ENCODE assay signal across 17 cellular contexts in genomic region chr2:32775954-32776353, GRCh38.
A peak's percentile ranks its signal among the peaks of the same experiment; 100 is the strongest.
DNase-seq lines count a peak whose midpoint lies in the region; ATAC-seq and TF ChIP-seq lines count a peak whose summit lies in the region.
"Had no signal": no experiment of that assay in that cellular context is flagged by ENCODE, and none has a peak within 500 bp of the region (broad histone marks: within the 10 kb centered on the region; RNA-seq: fewer than 3 reads in every experiment).

No MANE protein-coding gene starts in this region.

- peaks cover 6 to 7% of the 10 kb centered on the region in 2 donors for H3K9me3 ChIP-seq in breast epithelium

- peaks cover 0 to 3% of the 10 kb centered on the region in 2 donors for H3K9me3 Mint-ChIP-seq in activated naive CD4-positive, alpha-beta T cell treated with anti-CD3 and anti-CD28 coated beads, Interleukin-2, amount 50 U/mL, for 72 hours
- peaks cover 3% of the 10 kb centered on the region for H3K9me3 Mint-ChIP-seq in activated naive CD4-positive, alpha-beta T cell treated with anti-CD3 and anti-CD28 coated beads, Interleukin-2, amount 10 ng/mL, durations not matched to agents 7 days and 5 days
- no peaks in the 10 kb centered on the region for H3K9me3 Mint-ChIP-seq in stimulated activated effector memory CD8-positive, alpha-beta T cell treated with anti-CD3 and anti-CD28 coated beads, Interleukin-12 subunit alpha, Interleukin-12 subunit beta, amount 100 ng/mL, for 72 hours

- no peak overlapping the region for H3K27ac Mint-ChIP-seq in activated naive CD4-positive, alpha-beta T cell treated with anti-CD3 and anti-CD28 coated beads, Interleukin-2, amount 50 U/mL, for 72 hours
- H3K27ac Mint-ChIP-seq in activated naive CD4-positive, alpha-beta T cell treated with anti-CD3 and anti-CD28 coated beads, Interleukin-2, amount 10 ng/mL, durations not matched to agents 7 days and 5 days, result no peak overlapping the region
- H3K27ac Mint-ChIP-seq in stimulated activated effector memory CD8-positive, alpha-beta T cell treated with anti-CD3 and anti-CD28 coated beads, Interleukin-12 subunit alpha, Interleukin-12 subunit beta, amount 100 ng/mL, for 72 hours, result no peak overlapping the region
- H3K27ac Mint-ChIP-seq: CD4-positive, alpha-beta T cell; GM23338; HFFc6 had no signal

- no peak for TF ChIP-seq POLR2A in breast epithelium (IDR thresholded peaks at IDR 0.05)

- peak; percentile 59 to 87 for ATAC-seq in activated naive CD4-positive, alpha-beta T cell treated with anti-CD3 and anti-CD28 coated beads, Interleukin-2, amount 50 U/mL, for 72 hours
- ATAC-seq in HG02610 (IDR thresholded peaks at IDR 0.05; ENCODE audit: unreplicated experiment) (peak; percentile 88), SK-N-SH treated with all-trans-retinoic acid at 6 μM for 48 hours (no peak)
- peak; percentile 56 for ATAC-seq in stimulated activated effector memory CD8-positive, alpha-beta T cell treated with anti-CD3 and anti-CD28 coated beads, Interleukin-12 subunit alpha, Interleukin-12 subunit beta, amount 100 ng/mL, for 72 hours
- ATAC-seq: GM23338 had no signal

- no peaks in the 10 kb centered on the region for H3K4me1 Mint-ChIP-seq in activated naive CD4-positive, alpha-beta T cell treated with anti-CD3 and anti-CD28 coated beads, Interleukin-2, amount 10 ng/mL, durations not matched to agents 7 days and 5 days
- H3K4me1 Mint-ChIP-seq in stimulated activated effector memory CD8-positive, alpha-beta T cell treated with anti-CD3 and anti-CD28 coated beads, Interleukin-12 subunit alpha, Interleukin-12 subunit beta, amount 100 ng/mL, for 72 hours, result no peaks in the 10 kb centered on the region

- H3K4me3 ChIP-seq in breast epithelium, result no peak overlapping the region
- H3K4me3 ChIP-seq: GM23338 had no signal

- intact Hi-C loops in breast epithelium (cut with DNase I; ENCODE audit: low total_unique reads), result no loop called here

- no peak overlapping the region for H3K4me3 Mint-ChIP-seq in activated naive CD4-positive, alpha-beta T cell treated with anti-CD3 and anti-CD28 coated beads, Interleukin-2, amount 10 ng/mL, durations not matched to agents 7 days and 5 days
- no peak overlapping the region for H3K4me3 Mint-ChIP-seq in stimulated activated effector memory CD8-positive, alpha-beta T cell treated with anti-CD3 and anti-CD28 coated beads, Interleukin-12 subunit alpha, Interleukin-12 subunit beta, amount 100 ng/mL, for 72 hours
- H3K4me3 Mint-ChIP-seq: CD4-positive, alpha-beta T cell; GM23338; H9; HFFc6 had no signal

- H3K27me3 ChIP-seq in breast epithelium, result no peaks in the 10 kb centered on the region

- CTCF ChIA-PET in activated naive CD4-positive, alpha-beta T cell treated with anti-CD3 and anti-CD28 coated beads, Interleukin-2, amount 10 ng/mL, durations not matched to agents 7 days and 5 days (lab: Charles Lee), result interaction anchor here (1.4 kb wide), 1 partner anchor 11 kb away, joined by 5 read pairs; no protein-coding TSS in a partner anchor

- H3K27ac ChIP-seq in breast epithelium, result no peak overlapping the region
- H3K27ac ChIP-seq: HL-60 had no signal

- peaks cover 15 to 31% of the 10 kb centered on the region in 2 donors for H3K36me3 Mint-ChIP-seq in activated naive CD4-positive, alpha-beta T cell treated with anti-CD3 and anti-CD28 coated beads, Interleukin-2, amount 50 U/mL, for 72 hours
- peaks cover 10% of the 10 kb centered on the region for H3K36me3 Mint-ChIP-seq in activated naive CD4-positive, alpha-beta T cell treated with anti-CD3 and anti-CD28 coated beads, Interleukin-2, amount 10 ng/mL, durations not matched to agents 7 days and 5 days
- peaks cover 37% of the 10 kb centered on the region for H3K36me3 Mint-ChIP-seq in stimulated activated effector memory CD8-positive, alpha-beta T cell treated with anti-CD3 and anti-CD28 coated beads, Interleukin-12 subunit alpha, Interleukin-12 subunit beta, amount 100 ng/mL, for 72 hours

- no peak for TF ChIP-seq CTCF in breast epithelium (IDR thresholded peaks at IDR 0.05)

- DNase-seq in activated naive CD4-positive, alpha-beta T cell treated with anti-CD3 and anti-CD28 coated beads, Interleukin-2, amount 50 U/mL, for 72 hours (ENCODE audit: low spot score in 2 of 2), result no peak
- no peak for DNase-seq in activated naive CD4-positive, alpha-beta T cell treated with anti-CD3 and anti-CD28 coated beads, Interleukin-2, amount 10 ng/mL, durations not matched to agents 7 days and 5 days
- DNase-seq in stimulated activated effector memory CD8-positive, alpha-beta T cell treated with anti-CD3 and anti-CD28 coated beads, Interleukin-12 subunit alpha, Interleukin-12 subunit beta, amount 100 ng/mL, for 72 hours (ENCODE audit: low spot score in 2 of 2), result no peak
- DNase-seq in breast epithelium (ENCODE audit: low spot score in 2 of 2), result no peak
- no peak for DNase-seq in SK-N-DZ (ENCODE audit: low spot score)
- DNase-seq in NOMO-1 treated with DMSO at 0.1 percent for 48 hours (lab: John Stamatoyannopoulos, UW; ENCODE audit: unreplicated experiment), result no peak
- DNase-seq: 8988T; C1 segment of cervical spinal cord; Calu3; CD4-positive, alpha-beta T cell; DMS79; H9; HFFc6 had no signal

- H3K27me3 Mint-ChIP-seq in activated naive CD4-positive, alpha-beta T cell treated with anti-CD3 and anti-CD28 coated beads, Interleukin-2, amount 10 ng/mL, durations not matched to agents 7 days and 5 days, result no peaks in the 10 kb centered on the region
- H3K27me3 Mint-ChIP-seq: CD4-positive, alpha-beta T cell had no signal

- H3K36me3 ChIP-seq in breast epithelium, result peaks cover 5% of the 10 kb centered on the region

- H3K4me1 ChIP-seq in breast epithelium, result no peaks in the 10 kb centered on the region

TF ChIP-seq in SK-N-SH treated with all-trans-retinoic acid at 6 μM for 48 hours, 23 proteins besides CTCF, POLR2A, EP300 and RAD21:
- TF ChIP-seq TSHZ2 (CRISPR knock-in tag; IDR thresholded peaks at IDR 0.05), result peak; percentile 89
- TF ChIP-seq PATZ1 (CRISPR knock-in tag; IDR thresholded peaks at IDR 0.05; ENCODE audit: borderline replicate concordance), result no peak
- TF ChIP-seq ISL1 (CRISPR knock-in tag; IDR thresholded peaks at IDR 0.05), result peak; percentile 56
- peak; percentile 81; the same call in 1 of the 2 replicates for TF ChIP-seq TCF4 (CRISPR knock-in tag; IDR thresholded peaks at IDR 0.05; ENCODE audit: borderline replicate concordance)
- TF ChIP-seq POU6F1 (CRISPR knock-in tag; IDR thresholded peaks at IDR 0.05; ENCODE audit: borderline replicate concordance, low read depth), result no peak
